In the genomic region with DNA sequence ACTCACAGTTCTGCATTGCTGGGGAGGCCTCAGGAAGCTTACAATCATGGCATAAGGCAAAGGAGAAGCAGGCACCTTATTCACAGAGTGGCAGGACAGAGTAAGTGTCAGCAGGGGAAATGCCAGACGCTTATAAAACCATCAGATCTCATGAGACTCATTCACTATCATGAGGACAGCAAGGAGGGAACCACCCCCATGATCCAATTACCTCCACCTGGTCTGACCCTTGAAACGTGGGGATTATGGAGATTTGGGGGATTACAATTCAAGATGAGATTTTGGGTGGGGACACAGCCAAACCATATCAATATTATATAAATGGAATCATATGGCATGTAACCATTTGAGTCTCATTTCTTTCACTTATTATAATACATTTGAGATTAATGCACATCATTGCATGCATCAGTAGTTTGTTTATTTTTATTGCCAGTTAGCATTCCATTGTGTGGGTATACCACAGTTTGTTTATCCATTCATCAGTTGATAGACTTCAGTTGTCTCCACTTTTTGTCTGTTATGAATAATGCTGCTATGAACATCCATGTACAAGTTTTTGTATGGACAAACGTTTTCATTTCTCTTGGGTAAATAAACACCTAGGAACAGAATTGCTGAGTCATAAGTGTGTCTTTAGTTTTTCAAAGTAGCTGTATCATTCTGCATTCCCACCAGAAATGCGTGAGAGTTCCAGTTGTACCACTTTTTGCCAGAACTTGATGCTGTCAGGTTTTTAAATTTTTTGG, we compare ENCODE assay signal across 1 cellular context.
A peak's percentile ranks its signal among the peaks of the same experiment; 100 is the strongest.
TF ChIP-seq lines count a peak whose summit lies in the region.

No MANE protein-coding gene starts in this region.

TF ChIP-seq in K562, 482 proteins besides CTCF, POLR2A, EP300 and RAD21 (continues in another document):
- no peak for TF ChIP-seq TEAD4 (IDR thresholded peaks at IDR 0.05; ENCODE audit: low read length)
- TF ChIP-seq TEAD4 (CRISPR knock-in tag; IDR thresholded peaks at IDR 0.05; ENCODE audit: borderline replicate concordance): no peak
- TF ChIP-seq CSDE1 (IDR thresholded peaks at IDR 0.05): no peak
- TF ChIP-seq MYNN (IDR thresholded peaks at IDR 0.05): no peak
- no peak for TF ChIP-seq MYNN (CRISPR knock-in tag; IDR thresholded peaks at IDR 0.05)
- peak; percentile 92 for TF ChIP-seq MAFK (IDR thresholded peaks at IDR 0.05; ENCODE audit: low read length)
- no peak for TF ChIP-seq ZNF212 (CRISPR knock-in tag; IDR thresholded peaks at IDR 0.05)
- TF ChIP-seq, protein P1, sequence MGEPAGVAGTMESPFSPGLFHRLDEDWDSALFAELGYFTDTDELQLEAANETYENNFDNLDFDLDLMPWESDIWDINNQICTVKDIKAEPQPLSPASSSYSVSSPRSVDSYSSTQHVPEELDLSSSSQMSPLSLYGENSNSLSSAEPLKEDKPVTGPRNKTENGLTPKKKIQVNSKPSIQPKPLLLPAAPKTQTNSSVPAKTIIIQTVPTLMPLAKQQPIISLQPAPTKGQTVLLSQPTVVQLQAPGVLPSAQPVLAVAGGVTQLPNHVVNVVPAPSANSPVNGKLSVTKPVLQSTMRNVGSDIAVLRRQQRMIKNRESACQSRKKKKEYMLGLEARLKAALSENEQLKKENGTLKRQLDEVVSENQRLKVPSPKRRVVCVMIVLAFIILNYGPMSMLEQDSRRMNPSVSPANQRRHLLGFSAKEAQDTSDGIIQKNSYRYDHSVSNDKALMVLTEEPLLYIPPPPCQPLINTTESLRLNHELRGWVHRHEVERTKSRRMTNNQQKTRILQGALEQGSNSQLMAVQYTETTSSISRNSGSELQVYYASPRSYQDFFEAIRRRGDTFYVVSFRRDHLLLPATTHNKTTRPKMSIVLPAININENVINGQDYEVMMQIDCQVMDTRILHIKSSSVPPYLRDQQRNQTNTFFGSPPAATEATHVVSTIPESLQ (CRISPR knock-in tag; IDR thresholded peaks at IDR 0.05): no peak
- TF ChIP-seq ZNF766 (CRISPR knock-in tag; conservative IDR thresholded peaks at IDR 0.05): no peak
- no peak for TF ChIP-seq SMAD4 (CRISPR knock-in tag; conservative IDR thresholded peaks at IDR 0.05)
- TF ChIP-seq DPF2 (IDR thresholded peaks at IDR 0.05): peak; percentile 76; the same call in 1 of the 2 replicates
- TF ChIP-seq, protein P2, sequence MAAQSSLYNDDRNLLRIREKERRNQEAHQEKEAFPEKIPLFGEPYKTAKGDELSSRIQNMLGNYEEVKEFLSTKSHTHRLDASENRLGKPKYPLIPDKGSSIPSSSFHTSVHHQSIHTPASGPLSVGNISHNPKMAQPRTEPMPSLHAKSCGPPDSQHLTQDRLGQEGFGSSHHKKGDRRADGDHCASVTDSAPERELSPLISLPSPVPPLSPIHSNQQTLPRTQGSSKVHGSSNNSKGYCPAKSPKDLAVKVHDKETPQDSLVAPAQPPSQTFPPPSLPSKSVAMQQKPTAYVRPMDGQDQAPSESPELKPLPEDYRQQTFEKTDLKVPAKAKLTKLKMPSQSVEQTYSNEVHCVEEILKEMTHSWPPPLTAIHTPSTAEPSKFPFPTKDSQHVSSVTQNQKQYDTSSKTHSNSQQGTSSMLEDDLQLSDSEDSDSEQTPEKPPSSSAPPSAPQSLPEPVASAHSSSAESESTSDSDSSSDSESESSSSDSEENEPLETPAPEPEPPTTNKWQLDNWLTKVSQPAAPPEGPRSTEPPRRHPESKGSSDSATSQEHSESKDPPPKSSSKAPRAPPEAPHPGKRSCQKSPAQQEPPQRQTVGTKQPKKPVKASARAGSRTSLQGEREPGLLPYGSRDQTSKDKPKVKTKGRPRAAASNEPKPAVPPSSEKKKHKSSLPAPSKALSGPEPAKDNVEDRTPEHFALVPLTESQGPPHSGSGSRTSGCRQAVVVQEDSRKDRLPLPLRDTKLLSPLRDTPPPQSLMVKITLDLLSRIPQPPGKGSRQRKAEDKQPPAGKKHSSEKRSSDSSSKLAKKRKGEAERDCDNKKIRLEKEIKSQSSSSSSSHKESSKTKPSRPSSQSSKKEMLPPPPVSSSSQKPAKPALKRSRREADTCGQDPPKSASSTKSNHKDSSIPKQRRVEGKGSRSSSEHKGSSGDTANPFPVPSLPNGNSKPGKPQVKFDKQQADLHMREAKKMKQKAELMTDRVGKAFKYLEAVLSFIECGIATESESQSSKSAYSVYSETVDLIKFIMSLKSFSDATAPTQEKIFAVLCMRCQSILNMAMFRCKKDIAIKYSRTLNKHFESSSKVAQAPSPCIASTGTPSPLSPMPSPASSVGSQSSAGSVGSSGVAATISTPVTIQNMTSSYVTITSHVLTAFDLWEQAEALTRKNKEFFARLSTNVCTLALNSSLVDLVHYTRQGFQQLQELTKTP (IDR thresholded peaks at IDR 0.05; ENCODE audit: low read depth in 1 of 2, partially characterized antibody in 2 of 2): no peak
- TF ChIP-seq ZNF316 (IDR thresholded peaks at IDR 0.05): peak; percentile 99
- TF ChIP-seq BMI1 (IDR thresholded peaks at IDR 0.05; ENCODE audit: low read length): no peak
- TF ChIP-seq SMARCE1 (IDR thresholded peaks at IDR 0.05): peak; percentile 44; the same call in 1 of the 2 replicates
- TF ChIP-seq ZFP1 (CRISPR knock-in tag; IDR thresholded peaks at IDR 0.05): no peak
- TF ChIP-seq TCF7L2 (IDR thresholded peaks at IDR 0.05; ENCODE audit: low read depth, low read length): no peak
- no peak for TF ChIP-seq JUND (IDR thresholded peaks at IDR 0.05; ENCODE audit: borderline replicate concordance, low read depth, low read length)
- 0 out of 3 replicates have a peak, but pooled peaks have one; percentile 18 for TF ChIP-seq JUND (tag; IDR thresholded peaks at IDR 0.05; ENCODE audit: borderline replicate concordance, low read depth, low read length)
- TF ChIP-seq ZNF146 (CRISPR knock-in tag; IDR thresholded peaks at IDR 0.05; ENCODE audit: unreplicated experiment): no peak
- TF ChIP-seq, protein P3, sequence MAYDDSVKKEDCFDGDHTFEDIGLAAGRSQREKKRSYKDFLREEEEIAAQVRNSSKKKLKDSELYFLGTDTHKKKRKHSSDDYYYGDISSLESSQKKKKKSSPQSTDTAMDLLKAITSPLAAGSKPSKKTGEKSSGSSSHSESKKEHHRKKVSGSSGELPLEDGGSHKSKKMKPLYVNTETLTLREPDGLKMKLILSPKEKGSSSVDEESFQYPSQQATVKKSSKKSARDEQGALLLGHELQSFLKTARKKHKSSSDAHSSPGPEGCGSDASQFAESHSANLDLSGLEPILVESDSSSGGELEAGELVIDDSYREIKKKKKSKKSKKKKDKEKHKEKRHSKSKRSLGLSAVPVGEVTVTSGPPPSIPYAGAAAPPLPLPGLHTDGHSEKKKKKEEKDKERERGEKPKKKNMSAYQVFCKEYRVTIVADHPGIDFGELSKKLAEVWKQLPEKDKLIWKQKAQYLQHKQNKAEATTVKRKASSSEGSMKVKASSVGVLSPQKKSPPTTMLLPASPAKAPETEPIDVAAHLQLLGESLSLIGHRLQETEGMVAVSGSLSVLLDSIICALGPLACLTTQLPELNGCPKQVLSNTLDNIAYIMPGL (CRISPR knock-in tag; IDR thresholded peaks at IDR 0.05): no peak
- TF ChIP-seq OTX1 (CRISPR knock-in tag; IDR thresholded peaks at IDR 0.05): no peak
- TF ChIP-seq, protein P4, sequence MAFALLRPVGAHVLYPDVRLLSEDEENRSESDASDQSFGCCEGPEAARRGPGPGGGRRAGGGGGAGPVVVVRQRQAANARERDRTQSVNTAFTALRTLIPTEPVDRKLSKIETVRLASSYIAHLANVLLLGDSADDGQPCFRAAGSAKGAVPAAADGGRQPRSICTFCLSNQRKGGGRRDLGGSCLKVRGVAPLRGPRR (CRISPR knock-in tag; IDR thresholded peaks at IDR 0.05): no peak
- peak; percentile 97 for TF ChIP-seq MAFF (IDR thresholded peaks at IDR 0.05; ENCODE audit: low read length)
- TF ChIP-seq NRF1 (conservative IDR thresholded peaks at IDR 0.05 in 1 of 2, IDR thresholded peaks at IDR 0.05 in 1 of 2): peak; percentile 35 to 52; a peak in 2 of 4 replicates
- no peak for TF ChIP-seq HNRNPH1 (optimal IDR thresholded peaks at IDR 0.05; ENCODE audit: low read depth, low read length)
- peak; percentile 96 for TF ChIP-seq NFE2L1 (tag; IDR thresholded peaks at IDR 0.05; ENCODE audit: borderline replicate concordance, low read depth)
- TF ChIP-seq ZNF143 (CRISPR knock-in tag; IDR thresholded peaks at IDR 0.05): no peak
- TF ChIP-seq MAFG (tag; conservative IDR thresholded peaks at IDR 0.05): peak; percentile 99
- peak; percentile 96 for TF ChIP-seq BACH1 (tag; IDR thresholded peaks at IDR 0.05)
- peak; percentile 96 for TF ChIP-seq C11orf30 (IDR thresholded peaks at IDR 0.05; ENCODE audit: low read depth)
- TF ChIP-seq ZNF551 (CRISPR knock-in tag; IDR thresholded peaks at IDR 0.05): no peak
- peak; percentile 95 for TF ChIP-seq NFE2 (IDR thresholded peaks at IDR 0.05; ENCODE audit: low read depth)
- peak; percentile 37 for TF ChIP-seq TAF9B (IDR thresholded peaks at IDR 0.05; ENCODE audit: partially characterized antibody)
- TF ChIP-seq ZNF445 (CRISPR knock-in tag; IDR thresholded peaks at IDR 0.05; ENCODE audit: low read depth): no peak
- peak; percentile 58; the same call in 1 of the 2 replicates for TF ChIP-seq ARID1B (IDR thresholded peaks at IDR 0.05)
- TF ChIP-seq, protein P5, sequence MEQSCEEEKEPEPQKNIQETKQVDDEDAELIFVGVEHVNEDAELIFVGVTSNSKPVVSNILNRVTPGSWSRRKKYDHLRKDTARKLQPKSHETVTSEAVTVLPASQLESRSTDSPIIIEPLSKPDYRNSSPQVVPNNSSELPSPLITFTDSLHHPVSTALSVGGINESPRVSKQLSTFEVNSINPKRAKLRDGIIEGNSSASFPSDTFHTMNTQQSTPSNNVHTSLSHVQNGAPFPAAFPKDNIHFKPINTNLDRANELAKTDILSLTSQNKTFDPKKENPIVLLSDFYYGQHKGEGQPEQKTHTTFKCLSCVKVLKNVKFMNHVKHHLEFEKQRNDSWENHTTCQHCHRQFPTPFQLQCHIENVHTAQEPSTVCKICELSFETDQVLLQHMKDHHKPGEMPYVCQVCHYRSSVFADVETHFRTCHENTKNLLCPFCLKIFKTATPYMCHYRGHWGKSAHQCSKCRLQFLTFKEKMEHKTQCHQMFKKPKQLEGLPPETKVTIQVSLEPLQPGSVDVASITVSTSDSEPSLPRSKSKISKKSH (CRISPR knock-in tag; IDR thresholded peaks at IDR 0.05): no peak
- 0 out of 2 replicates have a peak, but pooled peaks have one; percentile 17 for TF ChIP-seq EP400 (IDR thresholded peaks at IDR 0.05)
- TF ChIP-seq MED1 (CRISPR knock-in tag; IDR thresholded peaks at IDR 0.05; ENCODE audit: borderline replicate concordance): no peak
- no peak for TF ChIP-seq HEY1 (CRISPR knock-in tag; IDR thresholded peaks at IDR 0.05; ENCODE audit: borderline replicate concordance)
- TF ChIP-seq, protein P6, sequence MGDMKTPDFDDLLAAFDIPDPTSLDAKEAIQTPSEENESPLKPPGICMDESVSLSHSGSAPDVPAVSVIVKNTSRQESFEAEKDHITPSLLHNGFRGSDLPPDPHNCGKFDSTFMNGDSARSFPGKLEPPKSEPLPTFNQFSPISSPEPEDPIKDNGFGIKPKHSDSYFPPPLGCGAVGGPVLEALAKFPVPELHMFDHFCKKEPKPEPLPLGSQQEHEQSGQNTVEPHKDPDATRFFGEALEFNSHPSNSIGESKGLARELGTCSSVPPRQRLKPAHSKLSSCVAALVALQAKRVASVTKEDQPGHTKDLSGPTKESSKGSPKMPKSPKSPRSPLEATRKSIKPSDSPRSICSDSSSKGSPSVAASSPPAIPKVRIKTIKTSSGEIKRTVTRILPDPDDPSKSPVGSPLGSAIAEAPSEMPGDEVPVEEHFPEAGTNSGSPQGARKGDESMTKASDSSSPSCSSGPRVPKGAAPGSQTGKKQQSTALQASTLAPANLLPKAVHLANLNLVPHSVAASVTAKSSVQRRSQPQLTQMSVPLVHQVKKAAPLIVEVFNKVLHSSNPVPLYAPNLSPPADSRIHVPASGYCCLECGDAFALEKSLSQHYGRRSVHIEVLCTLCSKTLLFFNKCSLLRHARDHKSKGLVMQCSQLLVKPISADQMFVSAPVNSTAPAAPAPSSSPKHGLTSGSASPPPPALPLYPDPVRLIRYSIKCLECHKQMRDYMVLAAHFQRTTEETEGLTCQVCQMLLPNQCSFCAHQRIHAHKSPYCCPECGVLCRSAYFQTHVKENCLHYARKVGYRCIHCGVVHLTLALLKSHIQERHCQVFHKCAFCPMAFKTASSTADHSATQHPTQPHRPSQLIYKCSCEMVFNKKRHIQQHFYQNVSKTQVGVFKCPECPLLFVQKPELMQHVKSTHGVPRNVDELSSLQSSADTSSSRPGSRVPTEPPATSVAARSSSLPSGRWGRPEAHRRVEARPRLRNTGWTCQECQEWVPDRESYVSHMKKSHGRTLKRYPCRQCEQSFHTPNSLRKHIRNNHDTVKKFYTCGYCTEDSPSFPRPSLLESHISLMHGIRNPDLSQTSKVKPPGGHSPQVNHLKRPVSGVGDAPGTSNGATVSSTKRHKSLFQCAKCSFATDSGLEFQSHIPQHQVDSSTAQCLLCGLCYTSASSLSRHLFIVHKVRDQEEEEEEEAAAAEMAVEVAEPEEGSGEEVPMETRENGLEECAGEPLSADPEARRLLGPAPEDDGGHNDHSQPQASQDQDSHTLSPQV (IDR thresholded peaks at IDR 0.05): peak; percentile 41
- no peak for TF ChIP-seq ZNF507 (tag; conservative IDR thresholded peaks at IDR 0.05)
- no peak for TF ChIP-seq SLC30A9 (CRISPR knock-in tag; IDR thresholded peaks at IDR 0.05)
- TF ChIP-seq E2F3 (CRISPR knock-in tag; IDR thresholded peaks at IDR 0.05): no peak
- TF ChIP-seq FOXA3 (CRISPR knock-in tag; conservative IDR thresholded peaks at IDR 0.05 in 1 of 2, IDR thresholded peaks at IDR 0.05 in 1 of 2): peak in 1 of 2 experiments; percentile 60; a peak in 2 of 4 replicates
- no peak for TF ChIP-seq ZNF174 (CRISPR knock-in tag; IDR thresholded peaks at IDR 0.05)
- no peak for TF ChIP-seq KDM5B (IDR thresholded peaks at IDR 0.05; ENCODE audit: insufficient replicate concordance, low read depth, low read length)
- TF ChIP-seq SMARCA4 (IDR thresholded peaks at IDR 0.05): peak; percentile 66; the same call in 1 of the 2 replicates
- TF ChIP-seq ZNF239 (CRISPR knock-in tag; IDR thresholded peaks at IDR 0.05): no peak
- peak; percentile 35 to 38; a peak in 2 of 4 replicates for TF ChIP-seq FOXK2 (conservative IDR thresholded peaks at IDR 0.05 in 1 of 2, IDR thresholded peaks at IDR 0.05 in 1 of 2; ENCODE audit: low read depth in 2 of 2)
- no peak for TF ChIP-seq NFXL1 (CRISPR knock-in tag; IDR thresholded peaks at IDR 0.05)
- TF ChIP-seq, protein P7, sequence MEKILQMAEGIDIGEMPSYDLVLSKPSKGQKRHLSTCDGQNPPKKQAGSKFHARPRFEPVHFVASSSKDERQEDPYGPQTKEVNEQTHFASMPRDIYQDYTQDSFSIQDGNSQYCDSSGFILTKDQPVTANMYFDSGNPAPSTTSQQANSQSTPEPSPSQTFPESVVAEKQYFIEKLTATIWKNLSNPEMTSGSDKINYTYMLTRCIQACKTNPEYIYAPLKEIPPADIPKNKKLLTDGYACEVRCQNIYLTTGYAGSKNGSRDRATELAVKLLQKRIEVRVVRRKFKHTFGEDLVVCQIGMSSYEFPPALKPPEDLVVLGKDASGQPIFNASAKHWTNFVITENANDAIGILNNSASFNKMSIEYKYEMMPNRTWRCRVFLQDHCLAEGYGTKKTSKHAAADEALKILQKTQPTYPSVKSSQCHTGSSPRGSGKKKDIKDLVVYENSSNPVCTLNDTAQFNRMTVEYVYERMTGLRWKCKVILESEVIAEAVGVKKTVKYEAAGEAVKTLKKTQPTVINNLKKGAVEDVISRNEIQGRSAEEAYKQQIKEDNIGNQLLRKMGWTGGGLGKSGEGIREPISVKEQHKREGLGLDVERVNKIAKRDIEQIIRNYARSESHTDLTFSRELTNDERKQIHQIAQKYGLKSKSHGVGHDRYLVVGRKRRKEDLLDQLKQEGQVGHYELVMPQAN (IDR thresholded peaks at IDR 0.05; ENCODE audit: borderline replicate concordance): no peak
- TF ChIP-seq EHMT2 (IDR thresholded peaks at IDR 0.05): no peak
